Comparison of ENCODE assay signal across 1 cellular context in genomic region chr16:28211758-28212531, GRCh38.
A peak's percentile ranks its signal among the peaks of the same experiment; 100 is the strongest.
TF ChIP-seq lines count a peak whose summit lies in the region.

Gene XPO6 (minus strand): TSS chr16:28211965. CDS start chr16:28211368, 597 bp downstream.

TF ChIP-seq in HepG2, 621 proteins besides CTCF, POLR2A, EP300 and RAD21 (continued from another document and continues in another):
- TF ChIP-seq RORA (CRISPR knock-in tag; IDR thresholded peaks at IDR 0.05) (no peak), ZNF784 (CRISPR knock-in tag; IDR thresholded peaks at IDR 0.05; ENCODE audit: borderline replicate concordance) (0 out of 2 replicates have a peak, but pooled peaks have one; percentile 56), PHF21A (CRISPR knock-in tag; IDR thresholded peaks at IDR 0.05) (peak; percentile 50), SRF (IDR thresholded peaks at IDR 0.05; ENCODE audit: low read depth, low read length) (no peak; the same call in none of the 2 replicates), TFE3 (CRISPR knock-in tag; IDR thresholded peaks at IDR 0.05) (peak; percentile 74), TFDP1 (CRISPR knock-in tag; IDR thresholded peaks at IDR 0.05; ENCODE audit: borderline replicate concordance) (peak; percentile 73; the same call in 1 of the 2 replicates), ATF5 (CRISPR knock-in tag; IDR thresholded peaks at IDR 0.05; ENCODE audit: low read depth) (0 out of 2 replicates have a peak, but pooled peaks have one; percentile 63), ZBTB21 (CRISPR knock-in tag; IDR thresholded peaks at IDR 0.05) (peak; percentile 49; the same call in 1 of the 2 replicates), ZNF704 (CRISPR knock-in tag; IDR thresholded peaks at IDR 0.05; ENCODE audit: borderline replicate concordance) (peak; percentile 81), ZNF234 (CRISPR knock-in tag; conservative IDR thresholded peaks at IDR 0.05) (peak; percentile 65; the same call in 1 of the 2 replicates), ZNF510 (CRISPR knock-in tag; IDR thresholded peaks at IDR 0.05; ENCODE audit: low read depth) (peak; percentile 91), HNF1A (IDR thresholded peaks at IDR 0.05; ENCODE audit: low read depth) (peak; percentile 28; the same call in 1 of the 2 replicates), HNF1A (CRISPR knock-in tag; IDR thresholded peaks at IDR 0.05; ENCODE audit: borderline replicate concordance) (peak; percentile 77), ZNF33B (CRISPR knock-in tag; IDR thresholded peaks at IDR 0.05) (0 out of 2 replicates have a peak, but pooled peaks have one; percentile 64), EHMT2 (IDR thresholded peaks at IDR 0.05; ENCODE audit: borderline replicate concordance, low read depth, low read length) (peak; percentile 100), REPIN1 (CRISPR knock-in tag; IDR thresholded peaks at IDR 0.05; ENCODE audit: borderline replicate concordance, low read depth) (peak; percentile 79; the same call in 1 of the 2 replicates), ZNF496 (CRISPR knock-in tag; IDR thresholded peaks at IDR 0.05; ENCODE audit: insufficient replicate concordance) (no peak), MIXL1 (CRISPR knock-in tag; IDR thresholded peaks at IDR 0.05) (peak; percentile 66), MAFK (conservative IDR thresholded peaks at IDR 0.05 in 1 of 2, IDR thresholded peaks at IDR 0.05 in 1 of 2; ENCODE audit: low read length in 2 of 2) (no peak), MTA1 (CRISPR knock-in tag; IDR thresholded peaks at IDR 0.05; ENCODE audit: borderline replicate concordance) (peak; percentile 63; the same call in 1 of the 2 replicates), ZNF207 (IDR thresholded peaks at IDR 0.05; ENCODE audit: borderline replicate concordance) (no peak), CBX2 (IDR thresholded peaks at IDR 0.05; ENCODE audit: low read depth, low read length) (0 out of 2 replicates have a peak, but pooled peaks have one; percentile 31), CBX2 (CRISPR knock-in tag; IDR thresholded peaks at IDR 0.05; ENCODE audit: low read depth) (no peak), NFKBIZ (CRISPR knock-in tag; IDR thresholded peaks at IDR 0.05) (peak; percentile 45; the same call in 1 of the 2 replicates), GATAD2A (CRISPR knock-in tag; IDR thresholded peaks at IDR 0.05) (peak; percentile 59), ZNF572 (CRISPR knock-in tag; IDR thresholded peaks at IDR 0.05) (0 out of 2 replicates have a peak, but pooled peaks have one; percentile 64), ZNF362 (CRISPR knock-in tag; IDR thresholded peaks at IDR 0.05; ENCODE audit: borderline replicate concordance) (peak; percentile 32; the same call in 1 of the 2 replicates), ZNF740 (CRISPR knock-in tag; IDR thresholded peaks at IDR 0.05) (0 out of 2 replicates have a peak, but pooled peaks have one; percentile 11), SOX6 (IDR thresholded peaks at IDR 0.05) (no peak), SOX6 (CRISPR knock-in tag; IDR thresholded peaks at IDR 0.05) (peak; percentile 76), RNF2 (conservative IDR thresholded peaks at IDR 0.05; ENCODE audit: low read depth) (0 out of 2 replicates have a peak, but pooled peaks have one; percentile 30), ZNF598 (CRISPR knock-in tag; IDR thresholded peaks at IDR 0.05; ENCODE audit: borderline replicate concordance) (peak; percentile 24; the same call in 1 of the 2 replicates), ZNF281 (CRISPR knock-in tag; IDR thresholded peaks at IDR 0.05; ENCODE audit: borderline replicate concordance) (0 out of 2 replicates have a peak, but pooled peaks have one; percentile 21), ZNF619 (CRISPR knock-in tag; IDR thresholded peaks at IDR 0.05) (peak; percentile 83; the same call in 1 of the 2 replicates), SOX5 (CRISPR knock-in tag; IDR thresholded peaks at IDR 0.05; ENCODE audit: borderline replicate concordance) (peak; percentile 69), PITX1 (CRISPR knock-in tag; IDR thresholded peaks at IDR 0.05) (peak; percentile 65; the same call in 1 of the 2 replicates), FOXA3 (CRISPR knock-in tag; IDR thresholded peaks at IDR 0.05) (peak; percentile 60; the same call in 1 of the 2 replicates), AHR (CRISPR knock-in tag; IDR thresholded peaks at IDR 0.05) (peak; percentile 98), ZBTB2 (CRISPR knock-in tag; IDR thresholded peaks at IDR 0.05; ENCODE audit: low read depth) (peak; percentile 93), SRY (CRISPR knock-in tag; IDR thresholded peaks at IDR 0.05) (no peak; the same call in 1 of the 2 replicates), GMEB2 (CRISPR knock-in tag; IDR thresholded peaks at IDR 0.05; ENCODE audit: low read depth) (peak; percentile 91), ZSCAN31 (CRISPR knock-in tag; IDR thresholded peaks at IDR 0.05; ENCODE audit: low read depth) (peak; percentile 60; the same call in 1 of the 2 replicates), ZNF441 (CRISPR knock-in tag; IDR thresholded peaks at IDR 0.05; ENCODE audit: borderline replicate concordance) (peak; percentile 65; the same call in 1 of the 2 replicates)
